In genomic region chr10:6144609-6145413, GRCh38 we compare ENCODE assay signal across 8 cellular contexts. TPM values are rescaled to one million over a fixed set of nuclear protein-coding genes. Genes with fewer than 3 reads are reported as not detected.
DNase-seq lines count a peak whose midpoint lies in the region; ATAC-seq lines count a peak whose summit lies in the region.

No MANE protein-coding gene starts in this region.

- 0 to 1% methylated on average over 24 to 106 of the region's 106 CpGs for WGBS in aorta, 2 donors

- H3K9me3 ChIP-seq in KOPT-K1 (ENCODE audit: insufficient read depth, low read length, poor library complexity, severe bottlenecking) (no peaks in the 10 kb centered on the region), aorta (ENCODE audit: control insufficient read depth, low read length) (no peaks in the 10 kb centered on the region)

- in situ Hi-C loops in G401 (cut with HindIII; ENCODE audit: low sequenced_read_pairs) = no loop called here

- H3K36me3 ChIP-seq in KOPT-K1 (ENCODE audit: insufficient read depth, low read length) (no peaks in the 10 kb centered on the region), aorta (ENCODE audit: control insufficient read depth in 1 of 2, insufficient read depth in 2 of 2, low read length in 1 of 2) (no peaks in the 10 kb centered on the region)

- H3K27ac Mint-ChIP-seq in T-helper 2 cell treated with Interferon-gamma antibody and Interleukin-4, amounts not matched to agents 5 μg/mL and 100 μg/mL, for 36 hours = peak overlapping the region; percentile 85

- H3K4me3 Mint-ChIP-seq in T-helper 2 cell treated with Interferon-gamma antibody and Interleukin-4, amounts not matched to agents 5 μg/mL and 100 μg/mL, for 36 hours = peak overlapping the region; percentile 80

- intact Hi-C loops in aorta (cut with DNase I) = loop anchor here in 1 of 2 donors (5.0 kb wide), 1 partner anchor 38 kb away; no protein-coding TSS in a partner anchor

- peak overlapping the region; percentile 43 to 79 for H3K4me3 ChIP-seq in aorta (ENCODE audit: low read length in 2 of 2)

- no peaks in the 10 kb centered on the region for H3K27me3 ChIP-seq in aorta (ENCODE audit: control insufficient read depth in 1 of 2, insufficient read depth in 2 of 2, low read length in 1 of 2)

- DNase-seq in G401 (ENCODE audit: low spot score) (peak; percentile 81), anterior cingulate cortex (lab: John Stamatoyannopoulos, UW) (peak in 55 of 58 donors; percentile 20 to 87 (median 73)), hepatic stellate cell (ENCODE audit: low spot score) (peak; percentile 88), retina (peak; percentile 74), aorta (peak; percentile 95 to 97)
- DNase-seq in T-helper 2 cell treated with Interferon-gamma antibody and Interleukin-4, amounts not matched to agents 5 μg/mL and 100 μg/mL, for 36 hours (ENCODE audit: low spot score) = peak; percentile 93

- peak overlapping the region; percentile 65 for H3K27ac ChIP-seq in KOPT-K1 (ENCODE audit: low read depth, low read length, poor library complexity, severe bottlenecking)
- H3K27ac ChIP-seq in aorta (ENCODE audit: low read depth in 1 of 2, low read length in 2 of 2) = peak overlapping the region in 1 of 2 donors; percentile 58

- no peaks in the 10 kb centered on the region for H3K4me1 ChIP-seq in aorta (ENCODE audit: control insufficient read depth in 1 of 2, insufficient read depth in 2 of 2, low read length in 2 of 2)

- H3K27me3 Mint-ChIP-seq in T-helper 2 cell treated with Interferon-gamma antibody and Interleukin-4, amounts not matched to agents 5 μg/mL and 100 μg/mL, for 36 hours (ENCODE audit: low read depth) = peaks cover under 1% of the 10 kb centered on the region

- no peaks in the 10 kb centered on the region for H3K9me3 Mint-ChIP-seq in T-helper 2 cell treated with Interferon-gamma antibody and Interleukin-4, amounts not matched to agents 5 μg/mL and 100 μg/mL, for 36 hours

- H3K36me3 Mint-ChIP-seq in T-helper 2 cell treated with Interferon-gamma antibody and Interleukin-4, amounts not matched to agents 5 μg/mL and 100 μg/mL, for 36 hours (ENCODE audit: low read depth) = peaks cover 18% of the 10 kb centered on the region

- H3K4me1 Mint-ChIP-seq in T-helper 2 cell treated with Interferon-gamma antibody and Interleukin-4, amounts not matched to agents 5 μg/mL and 100 μg/mL, for 36 hours (ENCODE audit: low read depth) = peaks cover 64% of the 10 kb centered on the region

- ATAC-seq in GM21825 (IDR thresholded peaks at IDR 0.05; ENCODE audit: unreplicated experiment) (peak; percentile 67), aorta (ENCODE audit: low FRiP score) (peak; percentile 92)

RNA-seq across cellular contexts. Expression of gene RBM17, which starts 56.0 kb away (rescaled TPM):
- total RNA-seq in G401 (2014; rRNA removed; shearing (Covaris generic)) = 28.6 and 41.9 TPM in 2 replicates
- 10 to 100 TPM; 82.0 to 94.1 TPM for total RNA-seq in aorta
- polyA plus RNA-seq in aorta = 10 to 100 TPM; 41.4 to 89.4 TPM

RNA-seq across cellular contexts. Expression of gene PFKFB3, which starts 57.9 kb away (rescaled TPM):
- 5.2 and 11.0 TPM in 2 replicates for total RNA-seq in G401 (2014; rRNA removed; shearing (Covaris generic))
- 100 to 1,000 TPM; 116 to 140 TPM for total RNA-seq in aorta
- polyA plus RNA-seq in aorta = 10 to 100 TPM; 31.4 to 45.6 TPM
